20 cellular contexts compared by ENCODE assay signal in the genomic region with DNA sequence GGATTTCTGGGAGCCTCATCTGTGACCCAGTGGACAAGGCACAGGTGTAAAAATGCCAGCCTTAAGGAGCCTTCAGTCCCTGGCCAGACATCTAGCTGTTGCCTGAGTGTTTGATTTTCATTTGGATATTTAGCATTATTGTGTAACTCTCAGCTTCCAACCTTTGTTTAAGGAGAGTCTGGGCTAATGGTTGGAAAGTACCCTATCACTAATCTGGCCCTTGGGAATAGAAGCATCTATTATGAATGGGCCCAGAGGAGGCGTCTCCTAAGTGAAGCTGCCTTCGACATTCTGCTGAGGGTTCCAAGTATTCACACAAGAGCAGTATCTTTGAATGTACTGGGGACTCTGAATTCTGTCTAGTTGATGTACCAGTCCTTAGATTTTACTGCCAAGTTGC. TPM values are rescaled to one million over a fixed set of nuclear protein-coding genes. Genes with fewer than 3 reads are reported as not detected.
"Had no signal": no experiment of that assay in that cellular context is flagged by ENCODE, and none has a peak within 500 bp of the region (broad histone marks: within the 10 kb centered on the region; RNA-seq: fewer than 3 reads in every experiment).

No MANE protein-coding gene starts in this region.

- H3K27ac ChIP-seq: breast epithelium, esophagus muscularis mucosa, left ventricle myocardium inferior, right lobe of liver, tibial nerve had no signal

- H3K36me3 ChIP-seq: breast epithelium, esophagus muscularis mucosa, left ventricle myocardium inferior, right lobe of liver, tibial nerve had no signal

- H3K9me3 Mint-ChIP-seq: activated naive CD4-positive, alpha-beta T cell treated with anti-CD3 and anti-CD28 coated beads, Interleukin-2, amount 50 U/mL, for 24 hours; activated naive CD8-positive, alpha-beta T cell treated with anti-CD3 and anti-CD28 coated beads, Interleukin-2, amount 50 U/mL, for 24 hours; activated T-helper 2 cell treated with anti-CD3 and anti-CD28 coated beads, Interferon-gamma antibody, Interleukin-2, Interleukin-4, amounts not matched to agents 10 μg/mL and 5 μg/mL and 100 μg/mL, durations not matched to agents 14 hours and 24 hours and 36 hours had no signal

- H3K4me1 ChIP-seq: breast epithelium, right lobe of liver, tibial nerve had no signal

- H3K27me3 Mint-ChIP-seq: activated naive CD4-positive, alpha-beta T cell treated with anti-CD3 and anti-CD28 coated beads, Interleukin-2, amount 50 U/mL, for 24 hours had no signal

- H3K4me1 Mint-ChIP-seq: nephron had no signal

- H3K27ac Mint-ChIP-seq: activated CD4-positive, alpha-beta T cell treated with anti-CD3 and anti-CD28 coated beads for 36 hours; activated CD8-positive, alpha-beta memory T cell treated with anti-CD3 and anti-CD28 coated beads, Interleukin-2, amount 10 ng/mL, durations not matched to agents 7 days and 5 days; activated CD8-positive, alpha-beta T cell treated with anti-CD3 and anti-CD28 coated beads, Interleukin-2, amount 10 ng/mL, durations not matched to agents 7 days and 5 days; activated naive CD4-positive, alpha-beta T cell treated with anti-CD3 and anti-CD28 coated beads, Interleukin-2, amount 50 U/mL, for 24 hours; activated naive CD8-positive, alpha-beta T cell treated with anti-CD3 and anti-CD28 coated beads, Interleukin-2, amount 50 U/mL, for 24 hours; activated T-helper 2 cell treated with anti-CD3 and anti-CD28 coated beads, Interferon-gamma antibody, Interleukin-2, Interleukin-4, amounts not matched to agents 10 μg/mL and 5 μg/mL and 100 μg/mL, durations not matched to agents 14 hours and 24 hours and 36 hours; nephron; progenitor cell of endocrine pancreas had no signal

- ATAC-seq: activated CD4-positive, alpha-beta T cell treated with anti-CD3 and anti-CD28 coated beads for 36 hours; activated CD8-positive, alpha-beta memory T cell treated with anti-CD3 and anti-CD28 coated beads, Interleukin-2, amount 10 ng/mL, durations not matched to agents 7 days and 5 days; activated CD8-positive, alpha-beta T cell treated with anti-CD3 and anti-CD28 coated beads, Interleukin-2, amount 10 ng/mL, durations not matched to agents 7 days and 5 days; activated naive CD8-positive, alpha-beta T cell treated with anti-CD3 and anti-CD28 coated beads, Interleukin-2, amount 50 U/mL, for 24 hours; right lobe of liver had no signal

- H3K4me3 ChIP-seq: breast epithelium, esophagus muscularis mucosa, left ventricle myocardium inferior, right lobe of liver, tibial nerve had no signal

- H3K4me3 Mint-ChIP-seq: activated CD4-positive, alpha-beta T cell treated with anti-CD3 and anti-CD28 coated beads for 36 hours; activated CD8-positive, alpha-beta memory T cell treated with anti-CD3 and anti-CD28 coated beads, Interleukin-2, amount 10 ng/mL, durations not matched to agents 7 days and 5 days; activated CD8-positive, alpha-beta T cell treated with anti-CD3 and anti-CD28 coated beads, Interleukin-2, amount 10 ng/mL, durations not matched to agents 7 days and 5 days; activated naive CD4-positive, alpha-beta T cell treated with anti-CD3 and anti-CD28 coated beads, Interleukin-2, amount 50 U/mL, for 24 hours; activated naive CD8-positive, alpha-beta T cell treated with anti-CD3 and anti-CD28 coated beads, Interleukin-2, amount 50 U/mL, for 24 hours; nephron had no signal

- DNase-seq: activated CD4-positive, alpha-beta T cell treated with anti-CD3 and anti-CD28 coated beads for 36 hours; activated CD4-positive, CD25-positive, alpha-beta regulatory T cell; activated CD8-positive, alpha-beta memory T cell treated with anti-CD3 and anti-CD28 coated beads, Interleukin-2, amount 10 ng/mL, durations not matched to agents 7 days and 5 days; activated CD8-positive, alpha-beta T cell treated with anti-CD3 and anti-CD28 coated beads, Interleukin-2, amount 10 ng/mL, durations not matched to agents 7 days and 5 days; activated naive CD8-positive, alpha-beta T cell treated with anti-CD3 and anti-CD28 coated beads, Interleukin-2, amount 50 U/mL, for 24 hours; activated T-cell treated with anti-CD3 and anti-CD28 coated beads, Interleukin-2, amount 50 U/mL, for 48 hours; dermis blood vessel endothelial cell; effector CD4-positive, alpha-beta T cell; kidney glomerular epithelial cell; left ventricle myocardium inferior; right lobe of liver; stimulated activated CD4-positive, alpha-beta T cell treated with anti-CD3 and anti-CD28 coated beads, Interleukin-2, amount 100 ng/mL, for 48 hours; stimulated activated naive CD4-positive, alpha-beta T cell treated with Interleukin-2 at 50 U/mL for 16 hours had no signal

- H3K36me3 Mint-ChIP-seq: activated CD8-positive, alpha-beta memory T cell treated with anti-CD3 and anti-CD28 coated beads, Interleukin-2, amount 10 ng/mL, durations not matched to agents 7 days and 5 days; activated naive CD4-positive, alpha-beta T cell treated with anti-CD3 and anti-CD28 coated beads, Interleukin-2, amount 50 U/mL, for 24 hours had no signal

- H3K27me3 ChIP-seq: breast epithelium, esophagus muscularis mucosa, right lobe of liver, tibial nerve had no signal

- H3K9me3 ChIP-seq: breast epithelium, esophagus muscularis mucosa, left ventricle myocardium inferior, right lobe of liver, tibial nerve had no signal

RNA-seq across cellular contexts. Expression of gene ANKRD29, which starts 7.1 kb away (rescaled TPM):
- total RNA-seq: activated CD8-positive, alpha-beta memory T cell treated with anti-CD3 and anti-CD28 coated beads, Interleukin-2, amount 10 ng/mL, durations not matched to agents 7 days and 5 days; activated CD8-positive, alpha-beta T cell treated with anti-CD3 and anti-CD28 coated beads, Interleukin-2, amount 10 ng/mL, durations not matched to agents 7 days and 5 days; activated T-helper 2 cell treated with anti-CD3 and anti-CD28 coated beads, Interferon-gamma antibody, Interleukin-2, Interleukin-4, amounts not matched to agents 10 μg/mL and 5 μg/mL and 100 μg/mL, durations not matched to agents 14 hours and 24 hours and 36 hours had no signal

RNA-seq across cellular contexts. Expression of gene LAMA3, which starts 19.4 kb away (rescaled TPM):
- total RNA-seq: activated T-helper 2 cell treated with anti-CD3 and anti-CD28 coated beads, Interferon-gamma antibody, Interleukin-2, Interleukin-4, amounts not matched to agents 10 μg/mL and 5 μg/mL and 100 μg/mL, durations not matched to agents 14 hours and 24 hours and 36 hours had no signal
